8 cellular contexts compared by ENCODE assay signal in genomic region chr6:166381381-166381732, GRCh38. TPM values are rescaled to one million over a fixed set of nuclear protein-coding genes. Genes with fewer than 3 reads are reported as not detected.
A peak's percentile ranks its signal among the peaks of the same experiment; 100 is the strongest.
DNase-seq lines count a peak whose midpoint lies in the region; ATAC-seq and TF ChIP-seq lines count a peak whose summit lies in the region.

No MANE protein-coding gene starts in this region.

- TF ChIP-seq CTCF in gastroesophageal sphincter (IDR thresholded peaks at IDR 0.05) (no peak), spleen (IDR thresholded peaks at IDR 0.05 in 8 of 11, conservative IDR thresholded peaks at IDR 0.05 in 3 of 11) (no peak)

- H3K4me3 ChIP-seq in gastroesophageal sphincter: peak overlapping the region; percentile 63 to 69
- peak overlapping the region; percentile 72 to 99 (median 92) for H3K4me3 ChIP-seq in spleen

- H3K27me3 ChIP-seq in gastroesophageal sphincter (no peaks in the 10 kb centered on the region), spleen (replicated peaks in 1 of 7) (no peaks in the 10 kb centered on the region)

- H3K4me1 ChIP-seq in gastroesophageal sphincter (peaks cover 0 to 37% (median 0%) of the 10 kb centered on the region in 3 donors), spleen (peaks cover 4 to 41% (median 18%) of the 10 kb centered on the region in 6 donors)

- DNase-seq in DMS79 treated with DMSO at 0.1 percent for 48 hours (lab: John Stamatoyannopoulos, UW): peak; percentile 67
- DNase-seq in DMS79 (lab: John Stamatoyannopoulos, UW): no peak
- DNase-seq in SW480 (ENCODE audit: low spot score): peak; percentile 26
- DNase-seq in spleen: no peak
- no peak for DNase-seq in stimulated activated naive CD4-positive, alpha-beta T cell treated with Interleukin-2 at 50 U/mL for 16 hours (lab: John Stamatoyannopoulos, UW)
- no peak for DNase-seq in NCI-H2227 treated with DMSO at 0.1 percent for 48 hours (lab: John Stamatoyannopoulos, UW)

- H3K27ac ChIP-seq in gastroesophageal sphincter (peak overlapping the region in 3 of 4 donors; percentile 92 to 97 (median 95)), spleen (peak overlapping the region; percentile 50 to 96 (median 90))

- intact Hi-C loops in spleen (cut with DNase I; ENCODE audit: low total_unique reads): no loop called here

- H3K9me3 ChIP-seq in gastroesophageal sphincter (no peaks in the 10 kb centered on the region), spleen (no peaks in the 10 kb centered on the region)

- H3K36me3 ChIP-seq in gastroesophageal sphincter (no peaks in the 10 kb centered on the region), spleen (no peaks in the 10 kb centered on the region)

- no peak for ATAC-seq in gastroesophageal sphincter
- ATAC-seq in GM18511 (IDR thresholded peaks at IDR 0.05; ENCODE audit: unreplicated experiment): no peak

- TF ChIP-seq POLR2A in gastroesophageal sphincter (IDR thresholded peaks at IDR 0.05): no peak
- TF ChIP-seq POLR2A in spleen (IDR thresholded peaks at IDR 0.05): no peak

- TF ChIP-seq EP300 in gastroesophageal sphincter (IDR thresholded peaks at IDR 0.05): no peak

- 39 to 57% methylated on average over 6 of the region's 6 CpGs for WGBS in gastroesophageal sphincter (ENCODE audit: low coverage in 1 of 2), 2 donors
- WGBS in spleen, 5 donors: 25 to 32% (median 28%) methylated on average over 6 of the region's 6 CpGs

RNA-seq across cellular contexts. Expression of gene MPC1, which starts 1.4 kb away (rescaled TPM):
- total RNA-seq in gastroesophageal sphincter (10 to 100 TPM; 57.9 to 93.2 (median 72.8) TPM), spleen (10 to 100 TPM; 29.1 to 56.8 (median 34.5) TPM)
- 10 to 100 TPM; 49.5 to 58.6 (median 52.4) TPM for polyA plus RNA-seq in spleen

RNA-seq across cellular contexts. Expression of gene SFT2D1, which starts 39.0 kb away (rescaled TPM):
- 10 to 100 TPM; 21.4 to 32.2 (median 26.1) TPM for total RNA-seq in gastroesophageal sphincter
- 10 to 100 TPM; 46.0 to 66.4 (median 51.9) TPM for total RNA-seq in spleen
- 10 to 100 TPM; 58.8 to 71.0 (median 69.7) TPM for polyA plus RNA-seq in spleen

Comparison
In these comparisons a context has a peak if more than half of its experiments do, and no peak if none do; other contexts are left out.
1. DNase-seq: peak in DMS79 treated with DMSO at 0.1 percent for 48 hours (single experiment) and SW480 (single experiment); none in DMS79 (single experiment), spleen (single experiment), stimulated activated naive CD4-positive, alpha-beta T cell treated with Interleukin-2 at 50 U/mL for 16 hours (single experiment) and NCI-H2227 treated with DMSO at 0.1 percent for 48 hours (single experiment).